ENCODE assay signal across 10 cellular contexts in the genomic region with DNA sequence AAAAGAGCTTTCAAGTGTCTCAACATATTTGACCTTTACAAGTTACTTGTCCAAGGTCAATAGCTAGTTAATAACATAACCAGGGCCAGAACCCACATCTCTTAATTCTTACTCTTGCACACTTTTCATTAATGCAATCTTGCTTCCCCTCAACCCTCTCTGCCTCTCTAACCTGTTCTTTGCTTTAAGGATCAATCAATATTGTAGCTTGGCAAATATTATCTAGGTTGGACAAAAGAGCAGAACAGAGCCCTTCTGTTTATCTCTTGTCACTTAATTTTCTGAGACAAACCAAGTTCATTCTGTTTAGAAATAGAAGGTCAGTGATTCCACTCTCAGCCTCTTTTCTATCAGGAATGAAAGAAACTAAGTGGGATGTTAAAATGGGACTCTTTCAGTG.
"Had no signal": no experiment of that assay in that cellular context is flagged by ENCODE, and none has a peak within 500 bp of the region (broad histone marks: within the 10 kb centered on the region; RNA-seq: fewer than 3 reads in every experiment).

No MANE protein-coding gene starts in this region.

- H3K27ac Mint-ChIP-seq: GM23338, H9, HFFc6 had no signal

- H3K27ac ChIP-seq: GM23248 had no signal

- H2AFZ ChIP-seq: GM23248, GM23338 had no signal

- H3K9me3 ChIP-seq: HAP-1 had no signal

- DNase-seq: GM23248, GOT3, H7, H9, HCEC 1CT, HFFc6 had no signal

- H3K36me3 ChIP-seq: HAP-1 had no signal

- FAIRE-seq: H1 had no signal

- H3K4me3 Mint-ChIP-seq: GM23338, H9, HFFc6 had no signal

- H3K9ac ChIP-seq: GM23248 had no signal

- H3K4me3 ChIP-seq: GM23248, GM23338, HAP-1 had no signal

- H3K4me2 ChIP-seq: GM23338 had no signal

- H3K9me3 Mint-ChIP-seq: GM23338, H9, HFFc6 had no signal

- ATAC-seq: GM23338, HCT116 had no signal
